In the genomic region with DNA sequence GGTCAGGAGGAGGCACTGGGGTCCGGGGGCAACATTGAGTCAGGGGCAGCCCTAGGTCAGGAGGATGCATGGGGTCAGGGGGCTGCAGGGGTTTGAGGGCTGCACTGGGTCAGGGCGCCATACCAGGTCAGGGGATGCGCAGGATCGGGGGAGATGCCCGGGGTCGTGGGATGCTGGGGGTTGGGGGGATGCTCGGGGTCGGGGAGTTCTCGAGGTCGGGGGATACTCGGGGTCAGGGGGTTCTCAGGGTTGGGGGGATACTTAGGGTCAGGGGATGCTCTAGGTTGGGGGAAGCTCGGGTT, we compare ENCODE assay signal across 8 cellular contexts. TPM values are rescaled to one million over a fixed set of nuclear protein-coding genes. Genes with fewer than 3 reads are reported as not detected.
A peak's percentile ranks its signal among the peaks of the same experiment; 100 is the strongest.
DNase-seq lines count a peak whose midpoint lies in the region; ATAC-seq lines count a peak whose summit lies in the region.

No MANE protein-coding gene starts in this region.

- H3K9me3 ChIP-seq in iPS-18c (ENCODE audit: control insufficient read depth, insufficient read depth, low read length) (no peaks in the 10 kb centered on the region), stomach smooth muscle (ENCODE audit: control insufficient read depth in 2 of 2, low read length in 2 of 2) (no peaks in the 10 kb centered on the region)

- H3K36me3 Mint-ChIP-seq in activated T-cell treated with anti-CD3 and anti-CD28 coated beads, Interleukin-2, amount 50 U/mL, for 24 hours (ENCODE audit: low read depth), result peaks cover 9% of the 10 kb centered on the region
- peaks cover 9% of the 10 kb centered on the region for H3K36me3 Mint-ChIP-seq in activated T-helper 1 cell treated with anti-CD3 and anti-CD28 coated beads, Interleukin-12 subunit alpha, Interleukin-12 subunit beta, Interleukin-2, Interleukin-4 antibody, amounts not matched to agents 30 ng/mL and 10 ng/mL and 1 ng/mL, durations not matched to agents 14 hours and 24 hours and 36 hours (ENCODE audit: low read depth)

- no peak overlapping the region for H3K27ac ChIP-seq in stomach smooth muscle (ENCODE audit: low read length)

- H3K4me3 ChIP-seq in iPS-18c (ENCODE audit: insufficient read depth, low read depth, low read length) (peak overlapping the region; percentile 82; the same call in 1 of the 2 replicates), stomach smooth muscle (ENCODE audit: low read length in 2 of 2) (peak overlapping the region; percentile 93 to 96)

- H3K27ac Mint-ChIP-seq in activated T-cell treated with anti-CD3 and anti-CD28 coated beads, Interleukin-2, amount 50 U/mL, for 24 hours, result no peak overlapping the region
- peak overlapping the region; percentile 44 for H3K27ac Mint-ChIP-seq in activated T-helper 1 cell treated with anti-CD3 and anti-CD28 coated beads, Interleukin-12 subunit alpha, Interleukin-12 subunit beta, Interleukin-2, Interleukin-4 antibody, amounts not matched to agents 30 ng/mL and 10 ng/mL and 1 ng/mL, durations not matched to agents 14 hours and 24 hours and 36 hours

- no peak for DNase-seq in activated T-cell treated with anti-CD3 and anti-CD28 coated beads, Interleukin-2, amount 50 U/mL, for 24 hours
- no peak for DNase-seq in activated T-cell treated with anti-CD3 and anti-CD28 coated beads, Interleukin-2, amount 50 U/mL, for 1 hour
- no peak for DNase-seq in activated T-helper 1 cell treated with anti-CD3 and anti-CD28 coated beads, Interleukin-12 subunit alpha, Interleukin-12 subunit beta, Interleukin-2, Interleukin-4 antibody, amounts not matched to agents 30 ng/mL and 10 ng/mL and 1 ng/mL, durations not matched to agents 14 hours and 24 hours and 36 hours (ENCODE audit: low spot score)
- no peak for DNase-seq in G401 (ENCODE audit: low spot score)
- DNase-seq in NCI-H2196 treated with DMSO at 0.1 percent for 48 hours (lab: John Stamatoyannopoulos, UW; ENCODE audit: unreplicated experiment), result no peak

- no peaks in the 10 kb centered on the region for H3K27me3 ChIP-seq in stomach smooth muscle (ENCODE audit: control insufficient read depth in 1 of 2, insufficient read depth in 2 of 2, low read length in 2 of 2)

- H3K4me1 Mint-ChIP-seq in activated T-cell treated with anti-CD3 and anti-CD28 coated beads, Interleukin-2, amount 50 U/mL, for 24 hours (ENCODE audit: low read depth), result peaks cover 33% of the 10 kb centered on the region
- H3K4me1 Mint-ChIP-seq in activated T-helper 1 cell treated with anti-CD3 and anti-CD28 coated beads, Interleukin-12 subunit alpha, Interleukin-12 subunit beta, Interleukin-2, Interleukin-4 antibody, amounts not matched to agents 30 ng/mL and 10 ng/mL and 1 ng/mL, durations not matched to agents 14 hours and 24 hours and 36 hours (ENCODE audit: low read depth), result peaks cover 31% of the 10 kb centered on the region

- peaks cover 14% of the 10 kb centered on the region for H3K4me1 ChIP-seq in stomach smooth muscle (ENCODE audit: control insufficient read depth, insufficient read depth, low read length)

- H3K4me3 Mint-ChIP-seq in activated T-cell treated with anti-CD3 and anti-CD28 coated beads, Interleukin-2, amount 50 U/mL, for 24 hours, result peak overlapping the region; percentile 90
- peak overlapping the region; percentile 92 for H3K4me3 Mint-ChIP-seq in activated T-helper 1 cell treated with anti-CD3 and anti-CD28 coated beads, Interleukin-12 subunit alpha, Interleukin-12 subunit beta, Interleukin-2, Interleukin-4 antibody, amounts not matched to agents 30 ng/mL and 10 ng/mL and 1 ng/mL, durations not matched to agents 14 hours and 24 hours and 36 hours

- H3K36me3 ChIP-seq in stomach smooth muscle (ENCODE audit: control insufficient read depth in 2 of 2, insufficient read depth in 2 of 2, low read length in 2 of 2), result no peaks in the 10 kb centered on the region

- peak overlapping the region in 1 of 2 donors; percentile 87 for H3K9ac ChIP-seq in stomach smooth muscle (ENCODE audit: low read length in 2 of 2)

- no peaks in the 10 kb centered on the region for H3K27me3 Mint-ChIP-seq in activated T-cell treated with anti-CD3 and anti-CD28 coated beads, Interleukin-2, amount 50 U/mL, for 24 hours
- H3K27me3 Mint-ChIP-seq in activated T-helper 1 cell treated with anti-CD3 and anti-CD28 coated beads, Interleukin-12 subunit alpha, Interleukin-12 subunit beta, Interleukin-2, Interleukin-4 antibody, amounts not matched to agents 30 ng/mL and 10 ng/mL and 1 ng/mL, durations not matched to agents 14 hours and 24 hours and 36 hours (ENCODE audit: insufficient read depth), result no peaks in the 10 kb centered on the region

- in situ Hi-C loops in G401 (cut with HindIII; ENCODE audit: low sequenced_read_pairs), result no loop called here

- intact Hi-C loops in activated T-helper 1 cell treated with anti-CD3 and anti-CD28 coated beads, Interleukin-12 subunit alpha, Interleukin-12 subunit beta, Interleukin-2, Interleukin-4 antibody, amounts not matched to agents 30 ng/mL and 10 ng/mL and 1 ng/mL, durations not matched to agents 14 hours and 24 hours and 36 hours (cut with micrococcal nuclease), result loop anchor here (1.0 to 5.0 kb wide), 8 partner anchors 8 to 356 kb away; no protein-coding TSS in a partner anchor

- no peak for ATAC-seq in HG03460 (IDR thresholded peaks at IDR 0.05; ENCODE audit: unreplicated experiment)

- no peaks in the 10 kb centered on the region for H3K9me3 Mint-ChIP-seq in activated T-cell treated with anti-CD3 and anti-CD28 coated beads, Interleukin-2, amount 50 U/mL, for 24 hours
- H3K9me3 Mint-ChIP-seq in activated T-helper 1 cell treated with anti-CD3 and anti-CD28 coated beads, Interleukin-12 subunit alpha, Interleukin-12 subunit beta, Interleukin-2, Interleukin-4 antibody, amounts not matched to agents 30 ng/mL and 10 ng/mL and 1 ng/mL, durations not matched to agents 14 hours and 24 hours and 36 hours, result no peaks in the 10 kb centered on the region

RNA-seq across cellular contexts. Expression of a gene that starts 0.7 kb away (rescaled TPM):
- 44.5 and 47.1 TPM in 2 replicates for total RNA-seq in activated T-helper 1 cell treated with anti-CD3 and anti-CD28 coated beads, Interleukin-12 subunit alpha, Interleukin-12 subunit beta, Interleukin-2, Interleukin-4 antibody, amounts not matched to agents 30 ng/mL and 10 ng/mL and 1 ng/mL, durations not matched to agents 14 hours and 24 hours and 36 hours
- total RNA-seq in G401 (2014; rRNA removed; shearing (Covaris generic)), result 25.0 and 36.7 TPM in 2 replicates

RNA-seq across cellular contexts. Expression of a gene that starts 36.8 kb away (rescaled TPM):
- total RNA-seq in activated T-helper 1 cell treated with anti-CD3 and anti-CD28 coated beads, Interleukin-12 subunit alpha, Interleukin-12 subunit beta, Interleukin-2, Interleukin-4 antibody, amounts not matched to agents 30 ng/mL and 10 ng/mL and 1 ng/mL, durations not matched to agents 14 hours and 24 hours and 36 hours, result 2.7 and 2.8 TPM in 2 replicates
- total RNA-seq in G401 (2014; rRNA removed; shearing (Covaris generic)), result not detected in 2 replicates
